Comparison of ENCODE assay signal across 1 cellular context in genomic region chr14:71163842-71164500, GRCh38.
TF ChIP-seq lines count a peak whose summit lies in the region.

No MANE protein-coding gene starts in this region.

TF ChIP-seq in HepG2, 621 proteins besides CTCF, POLR2A, EP300 and RAD21:
- no peak for TF ChIP-seq ZNF550 (CRISPR knock-in tag; IDR thresholded peaks at IDR 0.05; ENCODE audit: borderline replicate concordance)
- no peak for TF ChIP-seq RNF2 (conservative IDR thresholded peaks at IDR 0.05; ENCODE audit: low read depth)
- no peak for TF ChIP-seq TFE3 (CRISPR knock-in tag; IDR thresholded peaks at IDR 0.05)
- no peak for TF ChIP-seq HDAC2 (CRISPR knock-in tag; IDR thresholded peaks at IDR 0.05)
- no peak for TF ChIP-seq POLR2AphosphoS2 (IDR thresholded peaks at IDR 0.05; ENCODE audit: low read depth, low read length)
- no peak for TF ChIP-seq PCBP2 (optimal IDR thresholded peaks at IDR 0.05; ENCODE audit: low read depth, low read length, poor library complexity, severe bottlenecking)
- TF ChIP-seq KAT7 (CRISPR knock-in tag; IDR thresholded peaks at IDR 0.05; ENCODE audit: borderline replicate concordance) = no peak
- TF ChIP-seq ZNF224 (CRISPR knock-in tag; IDR thresholded peaks at IDR 0.05) = no peak
- TF ChIP-seq ELF4 (CRISPR knock-in tag; IDR thresholded peaks at IDR 0.05; ENCODE audit: borderline replicate concordance) = no peak
- TF ChIP-seq MAFF (IDR thresholded peaks at IDR 0.05; ENCODE audit: low read depth, low read length) = 0 out of 2 replicates have a peak, but pooled peaks have one; percentile 8
- TF ChIP-seq ZNF556 (CRISPR knock-in tag; IDR thresholded peaks at IDR 0.05; ENCODE audit: borderline replicate concordance) = no peak
- peak in 1 of 2 experiments; percentile 38; a peak in 2 of 4 replicates for TF ChIP-seq MAFK (conservative IDR thresholded peaks at IDR 0.05 in 1 of 2, IDR thresholded peaks at IDR 0.05 in 1 of 2; ENCODE audit: low read length in 2 of 2)
- TF ChIP-seq ZNF780A (CRISPR knock-in tag; IDR thresholded peaks at IDR 0.05) = no peak
- TF ChIP-seq ZZZ3 (CRISPR knock-in tag; IDR thresholded peaks at IDR 0.05; ENCODE audit: borderline replicate concordance) = no peak
- no peak for TF ChIP-seq JUNB (CRISPR knock-in tag; IDR thresholded peaks at IDR 0.05; ENCODE audit: borderline replicate concordance)
- TF ChIP-seq ATF1 (CRISPR knock-in tag; IDR thresholded peaks at IDR 0.05) = no peak
